8 cellular contexts compared by ENCODE assay signal in genomic region chr1:86833461-86834215, GRCh38.
DNase-seq lines count a peak whose midpoint lies in the region; ATAC-seq and TF ChIP-seq lines count a peak whose summit lies in the region.

No MANE protein-coding gene starts in this region.

- H3K4me1 ChIP-seq in ascending aorta (no peaks in the 10 kb centered on the region), gastrocnemius medialis (no peaks in the 10 kb centered on the region)

- in situ Hi-C loops in gastrocnemius medialis (cut with MboI; ENCODE audit: low sequenced_read_pairs in 4 of 4): loop anchor here (10.0 to 25.0 kb wide), 3 partner anchors 129 to 251 kb away; no protein-coding TSS in a partner anchor

- H3K36me3 ChIP-seq in ascending aorta (no peaks in the 10 kb centered on the region), gastrocnemius medialis (no peaks in the 10 kb centered on the region)

- TF ChIP-seq POLR2A in gastrocnemius medialis (IDR thresholded peaks at IDR 0.05): no peak

- H3K27ac ChIP-seq in ascending aorta: no peak overlapping the region
- H3K27ac ChIP-seq in gastrocnemius medialis: no peak overlapping the region

- ATAC-seq in HG02610 (IDR thresholded peaks at IDR 0.05; ENCODE audit: unreplicated experiment) (peak; percentile 83), gastrocnemius medialis (peak; percentile 96 to 97), GM19397 (IDR thresholded peaks at IDR 0.05; ENCODE audit: unreplicated experiment) (no peak)

- H3K27me3 ChIP-seq in ascending aorta (no peaks in the 10 kb centered on the region), gastrocnemius medialis (no peaks in the 10 kb centered on the region)

- no peaks in the 10 kb centered on the region for H3K9me3 ChIP-seq in ascending aorta
- H3K9me3 ChIP-seq in gastrocnemius medialis: no peaks in the 10 kb centered on the region

- peak; percentile 66 for DNase-seq in GM12864 (ENCODE audit: low read depth)
- peak; percentile 85 for DNase-seq in NCI-H1694 (lab: John Stamatoyannopoulos, UW)
- DNase-seq in T-helper 1 cell: peak in 4 of 5 donors; percentile 22 to 54 (median 34)
- peak in 1 of 2 donors; percentile 83 for DNase-seq in ascending aorta (ENCODE audit: low spot score in 2 of 2)
- DNase-seq in hepatic stellate cell (ENCODE audit: low spot score): peak; percentile 70
- peak; percentile 41 to 66 for DNase-seq in gastrocnemius medialis

- intact Hi-C loops in ascending aorta (cut with DNase I) (loop anchor here (1.0 to 2.0 kb wide), 2 partner anchors 131 to 249 kb away; no protein-coding TSS in a partner anchor), gastrocnemius medialis (cut with DNase I; ENCODE audit: low total_unique reads) (loop anchor here (1.0 to 5.0 kb wide), 5 partner anchors 51 to 251 kb away; partner anchors contain the start of genes HS2ST1, SELENOF and SH3GLB1)

- H3K4me3 ChIP-seq in GM12864 (ENCODE audit: low read depth, low read length) (no peak overlapping the region), ascending aorta (no peak overlapping the region), gastrocnemius medialis (no peak overlapping the region)

- TF ChIP-seq CTCF in GM12864 (IDR thresholded peaks at IDR 0.05; ENCODE audit: low read depth, low read length, missing control alignments) (peak; percentile 55), ascending aorta (IDR thresholded peaks at IDR 0.05) (peak in 2 of 3 experiments; percentile 48 to 70), gastrocnemius medialis (IDR thresholded peaks at IDR 0.05 in 4 of 5, conservative IDR thresholded peaks at IDR 0.05 in 1 of 5) (peak; percentile 51 to 70 (median 64))
